ENCODE assay signal across 24 cellular contexts in the genomic region with DNA sequence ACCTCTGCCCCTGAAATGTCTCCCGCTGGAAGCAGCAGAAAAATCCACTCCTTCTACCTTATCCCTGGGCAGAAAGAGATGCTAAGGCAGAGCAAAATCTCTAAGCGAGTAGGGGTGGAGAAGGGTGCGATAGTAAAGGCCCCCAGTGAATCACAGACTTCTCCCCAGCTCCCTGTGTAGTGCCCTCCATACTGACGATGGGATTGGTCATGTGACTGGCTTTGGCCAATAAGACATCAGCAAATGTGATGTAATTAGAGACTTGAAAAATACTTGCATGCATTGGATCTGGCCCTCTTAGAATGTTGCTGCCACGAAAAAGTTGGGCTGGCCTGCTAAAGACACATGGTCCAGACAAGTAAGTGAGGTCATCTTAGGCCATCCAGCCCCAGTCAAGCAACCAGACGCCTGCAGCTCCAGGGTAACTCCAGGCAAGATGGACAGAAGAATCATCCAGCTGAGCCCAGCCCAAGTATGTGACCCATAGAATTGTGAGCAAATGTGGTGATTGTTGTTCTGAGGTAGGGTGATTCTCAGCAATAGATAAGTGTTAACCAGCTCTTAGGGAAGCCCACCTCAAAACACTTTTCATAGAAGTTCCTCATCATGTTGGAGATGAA. TPM values are rescaled to one million over a fixed set of nuclear protein-coding genes. Genes with fewer than 3 reads are reported as not detected.
A peak's percentile ranks its signal among the peaks of the same experiment; 100 is the strongest.
DNase-seq lines count a peak whose midpoint lies in the region; ATAC-seq, FAIRE-seq and TF ChIP-seq lines count a peak whose summit lies in the region.
"Had no signal": no experiment of that assay in that cellular context is flagged by ENCODE, and none has a peak within 500 bp of the region (broad histone marks: within the 10 kb centered on the region; RNA-seq: fewer than 3 reads in every experiment).

No MANE protein-coding gene starts in this region.

- H3K27ac ChIP-seq in A549 (no peak overlapping the region), DND-41 (ENCODE audit: low read length) (peak overlapping the region; percentile 42; the same call in 1 of the 2 replicates), SJCRH30 (no peak overlapping the region)
- H3K27ac ChIP-seq: C4-2B had no signal

- no peaks in the 10 kb centered on the region for H4K20me1 ChIP-seq in DND-41 (ENCODE audit: insufficient read depth, low read length)

- H3K27ac Mint-ChIP-seq in WTC11 (no peak overlapping the region), immature natural killer cell (peak overlapping the region in 5 of 6 donors; percentile 1 to 89 (median 76))
- H3K27ac Mint-ChIP-seq: B cell had no signal

- no peak overlapping the region for H3K9ac ChIP-seq in DND-41 (ENCODE audit: low read depth, low read length)
- H3K9ac ChIP-seq: SK-N-SH had no signal

- peaks cover 17% of the 10 kb centered on the region for H3K9me3 Mint-ChIP-seq in WTC11
- peaks cover 0 to 5% (median 0%) of the 10 kb centered on the region in 6 donors for H3K9me3 Mint-ChIP-seq in immature natural killer cell
- H3K9me3 Mint-ChIP-seq: CD8-positive, alpha-beta memory T cell had no signal

- no peak for TF ChIP-seq EP300 in A549 (IDR thresholded peaks at IDR 0.05)

- DNase-seq in A549 (ENCODE audit: low read depth in 1 of 2, low spot score in 1 of 2): no peak
- DNase-seq in DND-41: no peak
- no peak for DNase-seq in WTC11 (ENCODE audit: low spot score)
- DNase-seq in immature natural killer cell: no peak
- DNase-seq in EL: no peak
- no peak for DNase-seq in SJCRH30
- DNase-seq in GM19239 (ENCODE audit: insufficient read length, low spot score): no peak
- DNase-seq: CD8-positive, alpha-beta memory T cell; DMS 273 treated with DMSO at 0.1 percent for 48 hours; DMS79; Kasumi-1; NCI-H1105; NCI-H1436 treated with DMSO at 0.1 percent for 48 hours; NCI-H187 treated with DMSO at 0.1 percent for 48 hours; NCI-H2107; NCI-H446; NCI-H524 treated with DMSO at 0.1 percent for 48 hours; NCI-H774; SIG-M5; SK-N-SH; SW 1271 had no signal

- CTCF ChIA-PET in A549 (lab: Yijun Ruan, JAX) (interaction anchor here (0.5 to 9.2 kb wide), 5 partner anchors 9 to 251 kb away, joined by 3 to 88 read pairs (median 5); a partner anchor contains a TSS), WTC11 (lab: Charles Lee) (interaction anchor here (0.5 to 7.5 kb wide), 3 partner anchors 21 to 1002 kb away, joined by 3 to 45 read pairs (median 7); no protein-coding TSS in a partner anchor)

- ATAC-seq in A549: no peak
- ATAC-seq in DND-41 (ENCODE audit: insufficient read depth, low read depth): no peak
- ATAC-seq in WTC11: no peak

- H3K27me3 ChIP-seq in DND-41 (ENCODE audit: insufficient read depth, low read length, poor library complexity) (no peaks in the 10 kb centered on the region), SJCRH30 (no peaks in the 10 kb centered on the region)

- H3K4me3 Mint-ChIP-seq in WTC11 (no peak overlapping the region), immature natural killer cell (peak overlapping the region in 1 of 5 donors; percentile 31)
- H3K4me3 Mint-ChIP-seq: B cell had no signal

- WGBS in A549 (ENCODE audit: missing lambda C conversion rate): 40% methylated on average over 6 of the region's 6 CpGs

- H3K79me2 ChIP-seq in DND-41 (ENCODE audit: insufficient read depth, low read length): no peaks in the 10 kb centered on the region

- TF ChIP-seq CTCF in A549 (IDR thresholded peaks at IDR 0.05) (no peak), DND-41 (IDR thresholded peaks at IDR 0.05; ENCODE audit: borderline replicate concordance, extremely low read depth, low read length, poor library complexity, severe bottlenecking) (no peak), WTC11 (IDR thresholded peaks at IDR 0.05) (no peak)

- H3K4me1 ChIP-seq in A549 (peaks cover 6% of the 10 kb centered on the region; the same call in 1 of the 3 replicates), DND-41 (ENCODE audit: insufficient read depth, low read length) (peaks cover 20% of the 10 kb centered on the region), SJCRH30 (no peaks in the 10 kb centered on the region)

- no peak overlapping the region for H3K4me2 ChIP-seq in A549
- no peak overlapping the region for H3K4me2 ChIP-seq in DND-41 (ENCODE audit: insufficient read depth, low read length)
- H3K4me2 ChIP-seq: SK-N-SH had no signal

- POLR2A ChIA-PET in A549 (lab: Yijun Ruan, JAX) (no interaction called here), WTC11 (lab: Charles Lee) (no interaction called here)

- no peak overlapping the region for H2AFZ ChIP-seq in DND-41 (ENCODE audit: low read depth, low read length)

- H3K9me3 ChIP-seq in A549 (peaks cover 13% of the 10 kb centered on the region; the same call in 2 of the 3 replicates), DND-41 (ENCODE audit: insufficient read depth, low read length, severe bottlenecking) (no peaks in the 10 kb centered on the region), SJCRH30 (replicated peaks) (no peaks in the 10 kb centered on the region)
- H3K9me3 ChIP-seq: SK-N-SH had no signal

- H3K4me1 Mint-ChIP-seq in WTC11 (peaks cover 3% of the 10 kb centered on the region; the same call in 1 of the 2 replicates), immature natural killer cell (peaks cover 49 to 55% of the 10 kb centered on the region in 2 donors)

- H3K27me3 Mint-ChIP-seq in WTC11 (ENCODE audit: low read depth): peaks cover 3% of the 10 kb centered on the region
- peaks cover 10 to 15% (median 12%) of the 10 kb centered on the region in 3 donors for H3K27me3 Mint-ChIP-seq in immature natural killer cell (ENCODE audit: low read depth in 3 of 3)
- H3K27me3 Mint-ChIP-seq: B cell; CD8-positive, alpha-beta memory T cell had no signal

- TF ChIP-seq RAD21 in A549 (conservative IDR thresholded peaks at IDR 0.05 in 1 of 2, IDR thresholded peaks at IDR 0.05 in 1 of 2): no peak

- H3K4me3 ChIP-seq in A549 (no peak overlapping the region), DND-41 (ENCODE audit: low read depth in 1 of 2, low read length in 2 of 2) (no peak overlapping the region), SJCRH30 (no peak overlapping the region)

- TF ChIP-seq POLR2A in A549 (IDR thresholded peaks at IDR 0.05; ENCODE audit: low read length): no peak

- H3K36me3 ChIP-seq in DND-41 (ENCODE audit: insufficient read depth, low read length) (no peaks in the 10 kb centered on the region), SJCRH30 (no peaks in the 10 kb centered on the region)

- FAIRE-seq in A549 (lab: Jason Lieb, UNC): no peak
- FAIRE-seq in GM19239 (lab: Jason Lieb, UNC): no peak
- FAIRE-seq: RCC 7860 had no signal

- H3K36me3 Mint-ChIP-seq in WTC11 (peaks cover 15% of the 10 kb centered on the region), immature natural killer cell (peaks cover 0 to 7% (median 0%) of the 10 kb centered on the region in 3 donors)

TF ChIP-seq in A549, 52 proteins besides CTCF, POLR2A, EP300 and RAD21:
- TF ChIP-seq FOSL2 (IDR thresholded peaks at IDR 0.05) (no peak), FOSL2 (CRISPR knock-in tag; IDR thresholded peaks at IDR 0.05) (no peak)
- TF ChIP-seq, protein P1, sequence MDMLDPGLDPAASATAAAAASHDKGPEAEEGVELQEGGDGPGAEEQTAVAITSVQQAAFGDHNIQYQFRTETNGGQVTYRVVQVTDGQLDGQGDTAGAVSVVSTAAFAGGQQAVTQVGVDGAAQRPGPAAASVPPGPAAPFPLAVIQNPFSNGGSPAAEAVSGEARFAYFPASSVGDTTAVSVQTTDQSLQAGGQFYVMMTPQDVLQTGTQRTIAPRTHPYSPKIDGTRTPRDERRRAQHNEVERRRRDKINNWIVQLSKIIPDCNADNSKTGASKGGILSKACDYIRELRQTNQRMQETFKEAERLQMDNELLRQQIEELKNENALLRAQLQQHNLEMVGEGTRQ (IDR thresholded peaks at IDR 0.05): peak; percentile 61
TF ChIP-seq in A549: peak in this region for 1.

TF ChIP-seq in WTC11, 78 proteins besides CTCF, POLR2A, EP300 and RAD21:
- TF ChIP-seq, protein P1 (CRISPR knock-in tag; IDR thresholded peaks at IDR 0.05): peak; percentile 50
- TF ChIP-seq ZNF138 (CRISPR knock-in tag; conservative IDR thresholded peaks at IDR 0.05): no peak
TF ChIP-seq in WTC11: peak in this region for 1.

RNA-seq across cellular contexts. Expression of a gene that starts 36.0 kb away (rescaled TPM):
- 8.7 and 10.0 TPM in 2 replicates for polyA plus RNA-seq in A549 (2011; rRNA removed)
- 6.6 and 9.3 TPM in 2 replicates for polyA plus RNA-seq in A549 (2012; cell fraction: cytosol; rRNA removed)
- 5.5 and 7.5 TPM in 2 replicates for polyA plus RNA-seq in A549 (2012; cell fraction: nucleus; rRNA removed)
- polyA plus RNA-seq in A549 (2017; fragmentation: RNase III; extraction: RNeasy Plus Mini Kit Qiagen cat#74134 plus additional on column Dnase treatment): 10.9 to 12.0 TPM (median 11.5 TPM) in 3 replicates
- 11.9 and 13.5 TPM in 2 replicates for polyA minus RNA-seq in A549 (2011; rRNA and poly(A)+ RNA removed)
- 30.0 to 30.8 TPM (median 30.4 TPM) in 3 replicates for total RNA-seq in WTC11 (2021)
- under 1 TPM in 2 of 3 donors, not detected in 1; 0.20 to 0.47 TPM for polyA plus RNA-seq in immature natural killer cell
- total RNA-seq in SJCRH30 (2014; rRNA removed; shearing (Covaris generic)): 15.2 and 15.9 TPM in 2 replicates

RNA-seq across cellular contexts. Expression of a gene that starts 41.3 kb away (rescaled TPM):
- polyA plus RNA-seq in A549 (2011; rRNA removed) (154 and 165 TPM in 2 replicates), A549 (2017; fragmentation: RNase III; extraction: RNeasy Plus Mini Kit Qiagen cat#74134 plus additional on column Dnase treatment) (151 to 158 TPM (median 156 TPM) in 3 replicates), immature natural killer cell (10 to 100 TPM; 68.2 to 81.9 (median 81.8) TPM)
- polyA plus RNA-seq in A549 (2012; cell fraction: cytosol; rRNA removed): 89.1 and 107 TPM in 2 replicates
- 30.4 and 35.7 TPM in 2 replicates for polyA plus RNA-seq in A549 (2012; cell fraction: nucleus; rRNA removed)
- polyA minus RNA-seq in A549 (2011; rRNA and poly(A)+ RNA removed): 13.0 and 13.7 TPM in 2 replicates
- 18.6 to 21.3 TPM (median 19.5 TPM) in 3 replicates for total RNA-seq in WTC11 (2021)
- total RNA-seq in SJCRH30 (2014; rRNA removed; shearing (Covaris generic)): 31.0 and 31.6 TPM in 2 replicates
